15 cellular contexts compared by ENCODE assay signal in genomic region chr16:83624436-83625120, GRCh38.
"Had no signal": no experiment of that assay in that cellular context is flagged by ENCODE, and none has a peak within 500 bp of the region (broad histone marks: within the 10 kb centered on the region; RNA-seq: fewer than 3 reads in every experiment).

No MANE protein-coding gene starts in this region.

- H3K9me3 ChIP-seq: ascending aorta, colonic mucosa, suprapubic skin, transverse colon, uterus had no signal

- ATAC-seq: left ventricle myocardium superior, right cardiac atrium had no signal

- H3K4me1 ChIP-seq: ascending aorta, colonic mucosa, suprapubic skin, transverse colon, uterus had no signal

- DNase-seq: activated CD4-positive, alpha-beta T cell treated with anti-CD3 and anti-CD28 coated beads, Interleukin-2, amount 50 U/mL, for 1 hour; activated CD4-positive, CD25-positive, alpha-beta regulatory T cell treated with anti-CD3 and anti-CD28 coated beads, Interleukin-2, amount 50 U/mL, for 72 hours; activated gamma-delta T cell; colonic mucosa; foreskin melanocyte; hypothalamus; left ventricle myocardium superior; nephron progenitor cell; occipital lobe; right cardiac atrium; transverse colon; uterus had no signal

- H3K36me3 ChIP-seq: colonic mucosa, suprapubic skin, transverse colon, uterus had no signal

- H3K27me3 ChIP-seq: ascending aorta, colonic mucosa, suprapubic skin, transverse colon, uterus had no signal

- H3K27ac ChIP-seq: ascending aorta, colonic mucosa, skin epidermis, suprapubic skin, transverse colon, uterus had no signal

- H3K4me3 ChIP-seq: ascending aorta, colonic mucosa, skin epidermis, suprapubic skin, transverse colon, uterus had no signal
